ENCODE assay signal across 10 cellular contexts in genomic region chr5:56737002-56737621, GRCh38.
DNase-seq lines count a peak whose midpoint lies in the region; ATAC-seq and TF ChIP-seq lines count a peak whose summit lies in the region.
"Had no signal": no experiment of that assay in that cellular context is flagged by ENCODE, and none has a peak within 500 bp of the region (broad histone marks: within the 10 kb centered on the region; RNA-seq: fewer than 3 reads in every experiment).

No MANE protein-coding gene starts in this region.

- intact Hi-C loops in PC-3 (cut with micrococcal nuclease), result no loop called here

- CTCF ChIA-PET in activated CD8-positive, alpha-beta memory T cell treated with anti-CD3 and anti-CD28 coated beads, Interleukin-2, amount 10 ng/mL, durations not matched to agents 7 days and 5 days (lab: Charles Lee), result interaction anchor here (1.3 to 2.3 kb wide), 2 partner anchors 14 to 466 kb away, joined by 3 to 6 read pairs; no protein-coding TSS in a partner anchor
- CTCF ChIA-PET in PC-3 (lab: Charles Lee), result interaction anchor here (0.6 kb wide), 1 partner anchor 64 kb away, joined by 3 read pairs; no protein-coding TSS in a partner anchor

- H2AFZ ChIP-seq in PC-3 (ENCODE audit: low read length) (peak overlapping the region; percentile 9; the same call in 1 of the 2 replicates), smooth muscle cell (ENCODE audit: low read depth) (peak overlapping the region; percentile 89)

- H3K27ac ChIP-seq in PC-3 (ENCODE audit: low read length) (0 out of 2 replicates have a peak overlapping the region, but pooled peaks have one; percentile 2), smooth muscle cell (ENCODE audit: low read depth) (peak overlapping the region; percentile 46)

- H3K9me2 ChIP-seq in PC-3 (replicated peaks; ENCODE audit: low read length), result no peaks in the 10 kb centered on the region

- H3K27me3 ChIP-seq in PC-3 (ENCODE audit: low read length) (no peaks in the 10 kb centered on the region), smooth muscle cell (ENCODE audit: low read depth) (no peaks in the 10 kb centered on the region)

- H3K9me3 Mint-ChIP-seq in activated CD8-positive, alpha-beta memory T cell treated with anti-CD3 and anti-CD28 coated beads, Interleukin-2, amount 10 ng/mL, durations not matched to agents 7 days and 5 days (ENCODE audit: low read depth), result peaks cover 2% of the 10 kb centered on the region

- H3K4me1 Mint-ChIP-seq in activated CD8-positive, alpha-beta memory T cell treated with anti-CD3 and anti-CD28 coated beads, Interleukin-2, amount 10 ng/mL, durations not matched to agents 7 days and 5 days, result peaks cover 22% of the 10 kb centered on the region

- no peak for ATAC-seq in activated CD8-positive, alpha-beta memory T cell treated with anti-CD3 and anti-CD28 coated beads, Interleukin-2, amount 10 ng/mL, durations not matched to agents 7 days and 5 days
- ATAC-seq in PC-3 (no peak), HG03565 (IDR thresholded peaks at IDR 0.05; ENCODE audit: unreplicated experiment) (no peak)

- no peak overlapping the region for H3K4me3 Mint-ChIP-seq in activated CD8-positive, alpha-beta memory T cell treated with anti-CD3 and anti-CD28 coated beads, Interleukin-2, amount 10 ng/mL, durations not matched to agents 7 days and 5 days

- no peaks in the 10 kb centered on the region for H3K27me3 Mint-ChIP-seq in activated CD8-positive, alpha-beta memory T cell treated with anti-CD3 and anti-CD28 coated beads, Interleukin-2, amount 10 ng/mL, durations not matched to agents 7 days and 5 days

- H3F3A ChIP-seq in PC-3 (ENCODE audit: low read length, unreplicated experiment) (no peaks in the 10 kb centered on the region), smooth muscle cell (ENCODE audit: low read depth) (peaks cover 20% of the 10 kb centered on the region)

- H3K4me1 ChIP-seq in PC-3 (ENCODE audit: insufficient read depth, low read length), result peaks cover 27% of the 10 kb centered on the region
- peaks cover 12% of the 10 kb centered on the region for H3K4me1 ChIP-seq in smooth muscle cell (ENCODE audit: low read depth)

- H3K36me3 ChIP-seq in PC-3 (ENCODE audit: low read depth, low read length) (no peaks in the 10 kb centered on the region), smooth muscle cell (ENCODE audit: low read depth) (no peaks in the 10 kb centered on the region)

- TF ChIP-seq CTCF in PC-3 (conservative IDR thresholded peaks at IDR 0.05; ENCODE audit: low read depth, low read length), result no peak
- TF ChIP-seq CTCF in choroid plexus epithelial cell (conservative IDR thresholded peaks at IDR 0.05; ENCODE audit: low read depth, low read length), result no peak
- TF ChIP-seq CTCF in smooth muscle cell (IDR thresholded peaks at IDR 0.05; ENCODE audit: borderline replicate concordance, insufficient read depth, poor library complexity, severe bottlenecking), result no peak

- H3K4me2 ChIP-seq in PC-3 (ENCODE audit: low read length) (peak overlapping the region; percentile 18; the same call in 1 of the 2 replicates), smooth muscle cell (peak overlapping the region; percentile 43)

- H3K9ac ChIP-seq in PC-3 (ENCODE audit: low read length) (no peak overlapping the region), smooth muscle cell (ENCODE audit: low read depth) (no peak overlapping the region)

- no peak for DNase-seq in activated CD8-positive, alpha-beta memory T cell treated with anti-CD3 and anti-CD28 coated beads, Interleukin-2, amount 10 ng/mL, durations not matched to agents 7 days and 5 days
- no peak for DNase-seq in activated CD8-positive, alpha-beta memory T cell treated with anti-CD3 and anti-CD28 coated beads for 24 hours
- peak; percentile 15 for DNase-seq in PC-3
- peak; percentile 72 for DNase-seq in choroid plexus epithelial cell (ENCODE audit: low read depth)
- DNase-seq in smooth muscle cell (lab: John Stamatoyannopoulos, UW; ENCODE audit: unreplicated experiment), result no peak
- no peak for DNase-seq in AG20443 (ENCODE audit: low spot score)
- DNase-seq in midbrain (lab: John Stamatoyannopoulos, UW), result no peak
- DNase-seq: activated CD4-positive, CD25-positive, alpha-beta regulatory T cell treated with anti-CD3 and anti-CD28 coated beads, Interleukin-2, amount 50 U/mL, for 72 hours; NCI-H2107 had no signal

- BruUV-seq in PC-3 (replicated peaks; lab: Mats Ljungman, UMichigan), result no TSS peak

- peak overlapping the region; percentile 77 for H3K27ac Mint-ChIP-seq in activated CD8-positive, alpha-beta memory T cell treated with anti-CD3 and anti-CD28 coated beads, Interleukin-2, amount 10 ng/mL, durations not matched to agents 7 days and 5 days

- POLR2A ChIA-PET in PC-3 (lab: Charles Lee; ENCODE audit: unreplicated experiment), result no interaction called here

- H4K20me1 ChIP-seq in PC-3 (ENCODE audit: low read length) (no peaks in the 10 kb centered on the region), smooth muscle cell (ENCODE audit: low read depth) (no peaks in the 10 kb centered on the region)

- WGBS in smooth muscle cell (ENCODE audit: low lambda C conversion rate), result 44% methylated on average over 5 of the region's 5 CpGs

- no peaks in the 10 kb centered on the region for H3K9me3 ChIP-seq in PC-3 (ENCODE audit: low read length)
- H3K9me3 ChIP-seq in smooth muscle cell (replicated peaks; ENCODE audit: low read depth), result no peaks in the 10 kb centered on the region

- H3K79me2 ChIP-seq in PC-3 (ENCODE audit: low read length) (no peaks in the 10 kb centered on the region), smooth muscle cell (ENCODE audit: low read depth) (no peaks in the 10 kb centered on the region)

- H3K4me3 ChIP-seq in PC-3 (ENCODE audit: low read length), result no peak overlapping the region
- H3K4me3 ChIP-seq in choroid plexus epithelial cell (ENCODE audit: low read depth, low read length), result no peak overlapping the region
- H3K4me3 ChIP-seq in smooth muscle cell, result no peak overlapping the region

- peaks cover 2% of the 10 kb centered on the region for H3K36me3 Mint-ChIP-seq in activated CD8-positive, alpha-beta memory T cell treated with anti-CD3 and anti-CD28 coated beads, Interleukin-2, amount 10 ng/mL, durations not matched to agents 7 days and 5 days

Comparison
In these comparisons a context has a peak if more than half of its experiments do, and no peak if none do; other contexts are left out.
1. DNase-seq: peak in PC-3 (single experiment) and choroid plexus epithelial cell (single experiment); none in activated CD8-positive, alpha-beta memory T cell treated with anti-CD3 and anti-CD28 coated beads, Interleukin-2, amount 10 ng/mL, durations not matched to agents 7 days and 5 days (single experiment), activated CD8-positive, alpha-beta memory T cell treated with anti-CD3 and anti-CD28 coated beads for 24 hours (single experiment), smooth muscle cell (single experiment), AG20443 (single experiment) and midbrain (single experiment).